In the genomic region with DNA sequence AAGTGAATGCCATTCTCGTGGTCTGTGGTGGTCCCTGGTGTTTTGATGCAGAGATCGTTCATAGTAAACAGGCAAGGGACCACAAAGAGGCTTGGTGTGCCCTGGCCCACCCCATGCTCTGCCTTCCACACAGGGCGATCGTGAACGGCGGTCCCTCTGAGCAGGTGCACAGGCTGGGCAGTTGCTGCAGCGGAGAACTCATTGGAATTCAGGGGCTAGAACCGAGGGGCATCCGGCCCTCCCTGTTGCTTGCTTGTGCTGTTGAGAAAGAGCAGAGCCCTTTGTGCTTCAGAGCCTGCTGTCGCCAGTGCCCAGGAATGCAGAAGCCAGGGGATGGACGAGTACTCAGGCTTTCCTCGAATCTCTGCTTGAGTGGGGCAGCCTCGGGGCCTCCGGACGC, we compare ENCODE assay signal across 15 cellular contexts.
DNase-seq lines count a peak whose midpoint lies in the region; ATAC-seq and TF ChIP-seq lines count a peak whose summit lies in the region.
"Had no signal": no experiment of that assay in that cellular context is flagged by ENCODE, and none has a peak within 500 bp of the region (broad histone marks: within the 10 kb centered on the region; RNA-seq: fewer than 3 reads in every experiment).

No MANE protein-coding gene starts in this region.

- TF ChIP-seq CTCF in right atrium auricular region (IDR thresholded peaks at IDR 0.05), result no peak
- TF ChIP-seq CTCF in heart left ventricle (IDR thresholded peaks at IDR 0.05), result no peak
- no peak for TF ChIP-seq CTCF in upper lobe of right lung (IDR thresholded peaks at IDR 0.05)

- H3K9me3 ChIP-seq in right atrium auricular region (no peaks in the 10 kb centered on the region), heart left ventricle (no peaks in the 10 kb centered on the region), neuron (ENCODE audit: low read length) (peaks cover 1% of the 10 kb centered on the region), upper lobe of right lung (no peaks in the 10 kb centered on the region)
- H3K9me3 ChIP-seq: adrenal gland, esophagus squamous epithelium had no signal

- no peak for DNase-seq in Right ventricle myocardium inferior (ENCODE audit: missing footprints)
- no peak for DNase-seq in right atrium auricular region (ENCODE audit: low spot score)
- DNase-seq in heart left ventricle, result peak in 3 of 5 donors; percentile 38 to 56 (median 51)
- DNase-seq in upper lobe of right lung, result no peak
- DNase-seq in COLO668 (lab: John Stamatoyannopoulos, UW; ENCODE audit: unreplicated experiment), result no peak
- DNase-seq in NK-92 (lab: John Stamatoyannopoulos, UW; ENCODE audit: unreplicated experiment), result no peak
- DNase-seq: activated CD4-positive, alpha-beta T cell treated with anti-CD3 and anti-CD28 coated beads, Interleukin-2, amount 50 U/mL, for 1 hour; adrenal gland; CD8-positive, alpha-beta memory T cell; esophagus squamous epithelium; GF-D8; NCI-H2029; stimulated activated CD4-positive, alpha-beta T cell treated with anti-CD3 and anti-CD28 coated beads, Interleukin-4, amount 100 ng/mL, for 24 hours had no signal

- ATAC-seq in Right ventricle myocardium inferior, result peak; percentile 53
- ATAC-seq in heart left ventricle, result peak; percentile 15 to 77 (median 73)
- ATAC-seq in upper lobe of right lung, result peak; percentile 3
- ATAC-seq in GM21576 (IDR thresholded peaks at IDR 0.05; ENCODE audit: unreplicated experiment), result no peak

- intact Hi-C loops in Right ventricle myocardium inferior (cut with DNase I), result no loop called here
- intact Hi-C loops in heart left ventricle (cut with DNase I), result loop anchor here in 1 of 10 donors (5.0 kb wide), 1 partner anchor 35 kb away; no protein-coding TSS in a partner anchor
- intact Hi-C loops in upper lobe of right lung (cut with DNase I), result no loop called here

- peaks cover 19% of the 10 kb centered on the region for H3K36me3 ChIP-seq in right atrium auricular region
- H3K36me3 ChIP-seq in heart left ventricle, result peaks cover 0 to 26% (median 12%) of the 10 kb centered on the region in 9 donors
- peaks cover 20% of the 10 kb centered on the region for H3K36me3 ChIP-seq in neuron (ENCODE audit: insufficient read depth, low read length)
- H3K36me3 ChIP-seq in upper lobe of right lung, result peaks cover 31% of the 10 kb centered on the region
- H3K36me3 ChIP-seq: adrenal gland had no signal

- no peak overlapping the region for H3K4me3 ChIP-seq in right atrium auricular region
- H3K4me3 ChIP-seq in heart left ventricle, result no peak overlapping the region
- H3K4me3 ChIP-seq in neuron (ENCODE audit: low read length), result peak overlapping the region; percentile 52
- no peak overlapping the region for H3K4me3 ChIP-seq in upper lobe of right lung
- H3K4me3 ChIP-seq: adrenal gland, esophagus squamous epithelium had no signal

- H2AFZ ChIP-seq in neuron (ENCODE audit: low read depth, low read length), result no peak overlapping the region

- peaks cover 0 to 42% of the 10 kb centered on the region in 2 donors for H3K4me1 ChIP-seq in right atrium auricular region
- peaks cover 0 to 71% (median 26%) of the 10 kb centered on the region in 12 donors for H3K4me1 ChIP-seq in heart left ventricle
- H3K4me1 ChIP-seq in neuron (ENCODE audit: insufficient read depth, low read length), result peaks cover 41% of the 10 kb centered on the region
- H3K4me1 ChIP-seq in upper lobe of right lung, result peaks cover 9% of the 10 kb centered on the region
- H3K4me1 ChIP-seq: adrenal gland, esophagus squamous epithelium had no signal

- TF ChIP-seq POLR2A in heart left ventricle (IDR thresholded peaks at IDR 0.05), result no peak

- WGBS in heart left ventricle, 4 donors, result 30 to 51% (median 46%) methylated on average over 15 of the region's 15 CpGs

- peak overlapping the region in 1 of 2 donors; percentile 60 for H3K27ac ChIP-seq in right atrium auricular region
- H3K27ac ChIP-seq in heart left ventricle, result peak overlapping the region in 7 of 12 donors; percentile 10 to 62 (median 23)
- H3K27ac ChIP-seq in upper lobe of right lung, result no peak overlapping the region
- H3K27ac ChIP-seq: adrenal gland, esophagus squamous epithelium had no signal

- H3K27me3 ChIP-seq in right atrium auricular region, result no peaks in the 10 kb centered on the region
- H3K27me3 ChIP-seq in heart left ventricle, result no peaks in the 10 kb centered on the region
- H3K27me3 ChIP-seq in neuron (ENCODE audit: insufficient read depth, low read length), result no peaks in the 10 kb centered on the region
- H3K27me3 ChIP-seq in upper lobe of right lung, result no peaks in the 10 kb centered on the region
- H3K27me3 ChIP-seq: adrenal gland, esophagus squamous epithelium had no signal

Comparison
In these comparisons a context has a peak if more than half of its experiments do, and no peak if none do; other contexts are left out.
1. DNase-seq: peak in heart left ventricle (3 of 5); none in Right ventricle myocardium inferior (single experiment), right atrium auricular region (single experiment), upper lobe of right lung (single experiment), COLO668 (single experiment) and NK-92 (single experiment).